In genomic region chr10:17227367-17228080, GRCh38 we compare ENCODE assay signal across 8 cellular contexts. TPM values are rescaled to one million over a fixed set of nuclear protein-coding genes. Genes with fewer than 3 reads are reported as not detected.
DNase-seq lines count a peak whose midpoint lies in the region; ATAC-seq, FAIRE-seq and TF ChIP-seq lines count a peak whose summit lies in the region.

No MANE protein-coding gene starts in this region.

- H3K9me3 Mint-ChIP-seq in astrocyte (ENCODE audit: unreplicated experiment) (no peaks in the 10 kb centered on the region), type B pancreatic cell (peaks cover 5% of the 10 kb centered on the region)

- H3K4me3 ChIP-seq in GM08714 (ENCODE audit: low read length) (peak overlapping the region; percentile 64), astrocyte (ENCODE audit: insufficient read depth, low read depth, low read length) (peak overlapping the region; percentile 64), lower leg skin (ENCODE audit: low read depth, poor library complexity, severe bottlenecking) (peak overlapping the region; percentile 49)

- H4K20me1 ChIP-seq in astrocyte (ENCODE audit: insufficient read depth, low read length): peaks cover 33% of the 10 kb centered on the region

- H3K4me3 Mint-ChIP-seq in astrocyte (ENCODE audit: unreplicated experiment): peak overlapping the region; percentile 95
- H3K4me3 Mint-ChIP-seq in type B pancreatic cell: peak overlapping the region; percentile 97

- H3K27ac Mint-ChIP-seq in astrocyte (ENCODE audit: unreplicated experiment): peak overlapping the region; percentile 99
- H3K27ac Mint-ChIP-seq in type B pancreatic cell: peak overlapping the region; percentile 95

- peak overlapping the region; percentile 84 for H3K4me2 ChIP-seq in astrocyte (ENCODE audit: low read length)

- no peak for TF ChIP-seq POLR2A in lower leg skin (IDR thresholded peaks at IDR 0.05)

- H3K36me3 ChIP-seq in astrocyte (ENCODE audit: insufficient read depth, low read length): peaks cover 22% of the 10 kb centered on the region

- H3K4me1 Mint-ChIP-seq in astrocyte (ENCODE audit: low read depth, unreplicated experiment): peaks cover 17% of the 10 kb centered on the region
- peaks cover 24% of the 10 kb centered on the region for H3K4me1 Mint-ChIP-seq in type B pancreatic cell (ENCODE audit: unreplicated experiment)

- peak; percentile 51 for DNase-seq in M059J (ENCODE audit: low read depth)
- DNase-seq in astrocyte (ENCODE audit: low read depth): no peak
- no peak for DNase-seq in lower leg skin (ENCODE audit: low spot score in 2 of 2)
- no peak for DNase-seq in type B pancreatic cell (ENCODE audit: extremely low spot score, unreplicated experiment)
- no peak for DNase-seq in inferior parietal cortex (ENCODE audit: extremely low spot score)

- H2AFZ ChIP-seq in astrocyte (ENCODE audit: low read depth, low read length): no peak overlapping the region

- peaks cover 45% of the 10 kb centered on the region for H3K79me2 ChIP-seq in astrocyte (ENCODE audit: insufficient read depth, low read length)

- H3K4me1 ChIP-seq in astrocyte (ENCODE audit: insufficient read depth, low read length): peaks cover 19% of the 10 kb centered on the region

- TF ChIP-seq CTCF in astrocyte (IDR thresholded peaks at IDR 0.05; ENCODE audit: insufficient read depth, low read depth, low read length): peak; percentile 53
- TF ChIP-seq CTCF in lower leg skin (IDR thresholded peaks at IDR 0.05): peak in 1 of 3 donors; percentile 23
- TF ChIP-seq CTCF in type B pancreatic cell (conservative IDR thresholded peaks at IDR 0.05): peak; percentile 84

- WGBS in lower leg skin, 2 donors: 6 to 7% methylated on average over 11 of the region's 11 CpGs

- intact Hi-C loops in lower leg skin (cut with DNase I; ENCODE audit: low total_unique reads): no loop called here

- H3K27me3 Mint-ChIP-seq in astrocyte (ENCODE audit: low read depth, unreplicated experiment): no peaks in the 10 kb centered on the region
- peaks cover 46% of the 10 kb centered on the region for H3K27me3 Mint-ChIP-seq in type B pancreatic cell

- peak overlapping the region; percentile 99 for H3K27ac ChIP-seq in astrocyte (ENCODE audit: low read depth, low read length)

- FAIRE-seq in astrocyte (lab: Jason Lieb, UNC): no peak

- H3K9ac ChIP-seq in astrocyte (ENCODE audit: low read length): peak overlapping the region; percentile 100

- H3K27me3 ChIP-seq in astrocyte (ENCODE audit: insufficient read depth, low read length): no peaks in the 10 kb centered on the region

- peak; percentile 24 for ATAC-seq in GM21529 (IDR thresholded peaks at IDR 0.05; ENCODE audit: unreplicated experiment)
- no peak for ATAC-seq in esophagus mucosa

- H3K9me3 ChIP-seq in astrocyte (ENCODE audit: insufficient read depth, low read depth, low read length): no peaks in the 10 kb centered on the region

- H3K36me3 Mint-ChIP-seq in astrocyte (ENCODE audit: low read depth, unreplicated experiment): peaks cover 25% of the 10 kb centered on the region
- peaks cover 13% of the 10 kb centered on the region for H3K36me3 Mint-ChIP-seq in type B pancreatic cell

RNA-seq across cellular contexts. Expression of gene VIM, which starts 0.5 kb away (rescaled TPM):
- 2,499 and 3,150 TPM in 2 replicates for total RNA-seq in M059J (2014; rRNA removed; shearing (Covaris generic))
- total RNA-seq in astrocyte (5,172 and 5,400 TPM in 2 replicates), lower leg skin (1,000 to 10,000 TPM in 3 of 4 donors, 100 to 1,000 TPM in 1; 891 to 2,288 (median 1,243) TPM), type B pancreatic cell (ENCODE audit: low replicate concordance) (102 and 2,500 TPM in 2 replicates), esophagus mucosa (73.8 TPM)

RNA-seq across cellular contexts. Expression of gene TRDMT1, which starts 26.1 kb away (rescaled TPM):
- total RNA-seq in M059J (2014; rRNA removed; shearing (Covaris generic)): 2.6 and 3.3 TPM in 2 replicates
- total RNA-seq in astrocyte (5.9 and 6.3 TPM in 2 replicates), lower leg skin (1 to 10 TPM; 3.9 to 4.5 (median 4.1) TPM), type B pancreatic cell (ENCODE audit: low replicate concordance) (3.9 and 9.0 TPM in 2 replicates), esophagus mucosa (3.2 TPM)
